29 cellular contexts compared by ENCODE assay signal in genomic region chr9:129232839-129233568, GRCh38. TPM values are rescaled to one million over a fixed set of nuclear protein-coding genes. Genes with fewer than 3 reads are reported as not detected.
A peak's percentile ranks its signal among the peaks of the same experiment; 100 is the strongest.
DNase-seq lines count a peak whose midpoint lies in the region; ATAC-seq, FAIRE-seq and TF ChIP-seq lines count a peak whose summit lies in the region.
"Had no signal": no experiment of that assay in that cellular context is flagged by ENCODE, and none has a peak within 500 bp of the region (broad histone marks: within the 10 kb centered on the region; RNA-seq: fewer than 3 reads in every experiment).

No MANE protein-coding gene starts in this region.

- intact Hi-C loops in activated CD4-positive, alpha-beta T cell treated with anti-CD3 and anti-CD28 coated beads for 36 hours (cut with DNase I, micrococcal nuclease), result no loop called here

- H3K14ac ChIP-seq in H1 (ENCODE audit: insufficient read length), result no peak overlapping the region

- H3K9ac ChIP-seq in H1 (replicated peaks in 1 of 4; ENCODE audit: extremely low read depth in 1 of 4, low read depth in 3 of 4, low read length in 3 of 4), result no peak overlapping the region
- H3K9ac ChIP-seq: neural progenitor cell had no signal

- H3K36me3 Mint-ChIP-seq in activated CD4-positive, alpha-beta T cell treated with anti-CD3 and anti-CD28 coated beads, Interleukin-2, amount 10 ng/mL, durations not matched to agents 7 days and 5 days (ENCODE audit: low read depth), result peaks cover 17% of the 10 kb centered on the region
- H3K36me3 Mint-ChIP-seq in activated CD4-positive, alpha-beta T cell treated with anti-CD3 and anti-CD28 coated beads for 36 hours (ENCODE audit: low read depth), result no peaks in the 10 kb centered on the region
- H3K36me3 Mint-ChIP-seq: neural progenitor cell had no signal

- H4K20me1 ChIP-seq in H1 (replicated peaks in 1 of 2; ENCODE audit: control insufficient read depth in 1 of 2, insufficient read depth in 2 of 2, low read length in 2 of 2) (peaks cover 0 to 3% of the 10 kb centered on the region in 2 experiments), osteoblast (ENCODE audit: insufficient read depth, low read length) (no peaks in the 10 kb centered on the region)

- H3K9me3 ChIP-seq in HEK293 (ENCODE audit: control insufficient read depth, insufficient read depth, low read depth, low read length), result no peaks in the 10 kb centered on the region
- no peaks in the 10 kb centered on the region for H3K9me3 ChIP-seq in H1 (ENCODE audit: insufficient read depth in 2 of 2, low read depth in 1 of 2, low read length in 1 of 2)
- peaks cover 5% of the 10 kb centered on the region for H3K9me3 ChIP-seq in osteoblast (ENCODE audit: low read depth, low read length)
- H3K9me3 ChIP-seq: Peyer's patch, SJCRH30, suprapubic skin had no signal

- H3K79me1 ChIP-seq in H1 (ENCODE audit: low read depth, low read length), result no peaks in the 10 kb centered on the region

- no peak overlapping the region for H3K4ac ChIP-seq in H1 (replicated peaks; ENCODE audit: insufficient read length, low read depth, low read length)

- ATAC-seq in activated CD4-positive, alpha-beta T cell treated with anti-CD3 and anti-CD28 coated beads for 36 hours, result no peak
- ATAC-seq in GM18867 (IDR thresholded peaks at IDR 0.05; ENCODE audit: unreplicated experiment) (no peak), HG03571 (IDR thresholded peaks at IDR 0.05; ENCODE audit: unreplicated experiment) (no peak)
- ATAC-seq: left cardiac atrium had no signal

- WGBS in H1 (ENCODE audit: extremely low coverage in 1 of 2, insufficient coverage in 1 of 2, insufficient read length in 1 of 2, insufficient replicate concordance in 2 of 2, low coverage in 1 of 2, low lambda C conversion rate in 2 of 2, missing lambda C conversion rate in 1 of 2), 2 experiments, result 85% methylated on average over 1 of the region's 1 CpG; no CpG with 5 or more reads in 1 of the 2 experiments

- no peak overlapping the region for H3K27ac ChIP-seq in HEK293 (ENCODE audit: extremely low read depth, low read depth, low read length)
- no peak overlapping the region for H3K27ac ChIP-seq in H1 (ENCODE audit: low read depth, low read length)
- no peak overlapping the region for H3K27ac ChIP-seq in osteoblast (ENCODE audit: low read depth, low read length)
- H3K27ac ChIP-seq: epithelial cell of prostate, neural progenitor cell, Peyer's patch, SJCRH30, suprapubic skin had no signal

- no peak overlapping the region for H3K23ac ChIP-seq in H1 (ENCODE audit: insufficient read length)

- FAIRE-seq in H1 (lab: Jason Lieb, UNC), result no peak
- FAIRE-seq: colon, frontal cortex, G401.6, GM19239 had no signal

- POLR2A ChIA-PET in activated CD4-positive, alpha-beta T cell treated with anti-CD3 and anti-CD28 coated beads, Interleukin-2, amount 10 ng/mL, durations not matched to agents 7 days and 5 days (lab: Charles Lee), result no interaction called here
- POLR2A ChIA-PET in activated CD4-positive, alpha-beta T cell treated with anti-CD3 and anti-CD28 coated beads for 36 hours (lab: Charles Lee), result no interaction called here
- POLR2A ChIA-PET in HEK293 (lab: Yijun Ruan, JAX), result no interaction called here
- POLR2A ChIA-PET in H1 (lab: Charles Lee; ENCODE audit: partially characterized antibody), result no interaction called here

- H2BK12ac ChIP-seq in H1 (ENCODE audit: low read depth, low read length), result no peak overlapping the region

- H3K27me3 ChIP-seq in H1 (replicated peaks in 1 of 4; ENCODE audit: control insufficient read depth in 3 of 4, extremely low read depth in 1 of 4, insufficient read depth in 3 of 4, low read length in 3 of 4) (no peaks in the 10 kb centered on the region), osteoblast (ENCODE audit: insufficient read depth, low read length) (no peaks in the 10 kb centered on the region)
- H3K27me3 ChIP-seq: neural progenitor cell, Peyer's patch, SJCRH30, suprapubic skin had no signal

- no peak for TF ChIP-seq POLR2A in H1 (IDR thresholded peaks at IDR 0.05; ENCODE audit: control extremely low read depth in 1 of 2, low read depth in 2 of 2, low read length in 2 of 2)

- no peak overlapping the region for H3K4me3 Mint-ChIP-seq in activated CD4-positive, alpha-beta T cell treated with anti-CD3 and anti-CD28 coated beads, Interleukin-2, amount 10 ng/mL, durations not matched to agents 7 days and 5 days
- H3K4me3 Mint-ChIP-seq in activated CD4-positive, alpha-beta T cell treated with anti-CD3 and anti-CD28 coated beads for 36 hours, result no peak overlapping the region
- H3K4me3 Mint-ChIP-seq: neural progenitor cell had no signal

- H3K27ac Mint-ChIP-seq in activated CD4-positive, alpha-beta T cell treated with anti-CD3 and anti-CD28 coated beads, Interleukin-2, amount 10 ng/mL, durations not matched to agents 7 days and 5 days, result peak overlapping the region; percentile 43
- H3K27ac Mint-ChIP-seq in activated CD4-positive, alpha-beta T cell treated with anti-CD3 and anti-CD28 coated beads for 36 hours, result no peak overlapping the region
- H3K27ac Mint-ChIP-seq: progenitor cell of endocrine pancreas had no signal

- H3K56ac ChIP-seq in H1 (replicated peaks; ENCODE audit: insufficient read length, low read depth, low read length), result peak overlapping the region; percentile 40

- no peak overlapping the region for H2AK5ac ChIP-seq in H1 (ENCODE audit: low read depth, low read length)

- no peak overlapping the region for H2BK5ac ChIP-seq in H1 (ENCODE audit: low read depth, low read length)

- H3K4me3 ChIP-seq in HEK293 (ENCODE audit: low read depth, low read length) (no peak overlapping the region), H1 (ENCODE audit: extremely low read depth in 1 of 4, insufficient read depth in 2 of 4, low read depth in 3 of 4, low read length in 4 of 4) (no peak overlapping the region), osteoblast (ENCODE audit: insufficient read depth, low read length) (no peak overlapping the region)
- H3K4me3 ChIP-seq: neural progenitor cell, Peyer's patch, SJCRH30, suprapubic skin had no signal

- H3K36me3 ChIP-seq in HEK293 (ENCODE audit: control insufficient read depth in 2 of 2, insufficient read depth in 1 of 2, low read length in 2 of 2), result no peaks in the 10 kb centered on the region
- H3K36me3 ChIP-seq in H1 (ENCODE audit: control insufficient read depth in 2 of 4, insufficient read depth in 4 of 4, low read length in 3 of 4), result no peaks in the 10 kb centered on the region
- no peaks in the 10 kb centered on the region for H3K36me3 ChIP-seq in osteoblast (ENCODE audit: insufficient read depth, low read length)
- H3K36me3 ChIP-seq: neural progenitor cell, Peyer's patch, SJCRH30, suprapubic skin had no signal

- no peak overlapping the region for H4K91ac ChIP-seq in H1 (replicated peaks; ENCODE audit: insufficient read length, low read length)

- H2BK15ac ChIP-seq in H1 (ENCODE audit: low read length), result no peak overlapping the region

- H3K27me3 Mint-ChIP-seq in activated CD4-positive, alpha-beta T cell treated with anti-CD3 and anti-CD28 coated beads, Interleukin-2, amount 10 ng/mL, durations not matched to agents 7 days and 5 days, result no peaks in the 10 kb centered on the region
- no peaks in the 10 kb centered on the region for H3K27me3 Mint-ChIP-seq in activated CD4-positive, alpha-beta T cell treated with anti-CD3 and anti-CD28 coated beads for 36 hours

- CTCF ChIA-PET in activated CD4-positive, alpha-beta T cell treated with anti-CD3 and anti-CD28 coated beads, Interleukin-2, amount 10 ng/mL, durations not matched to agents 7 days and 5 days (lab: Charles Lee), result interaction anchor here (0.7 to 1.6 kb wide), 5 partner anchors 10 to 101 kb away, joined by 3 to 5 read pairs (median 4); no protein-coding TSS in a partner anchor
- CTCF ChIA-PET in activated CD4-positive, alpha-beta T cell treated with anti-CD3 and anti-CD28 coated beads for 36 hours (lab: Charles Lee), result interaction anchor here (0.6 kb wide), 1 partner anchor 588 kb away, joined by 3 read pairs; no protein-coding TSS in a partner anchor
- CTCF ChIA-PET in HEK293 (lab: Yijun Ruan, JAX), result interaction anchor here (0.7 kb wide), 1 partner anchor 378 kb away, joined by 3 read pairs; no protein-coding TSS in a partner anchor
- CTCF ChIA-PET in H1 (lab: Charles Lee; ENCODE audit: partially characterized antibody), result no interaction called here

- H3K23me2 ChIP-seq in H1 (ENCODE audit: low read depth, low read length), result peaks cover 9% of the 10 kb centered on the region; the same call in 1 of the 2 replicates

- TF ChIP-seq EP300 in H1 (IDR thresholded peaks at IDR 0.05; ENCODE audit: borderline replicate concordance in 1 of 2, low read depth in 2 of 2, low read length in 2 of 2), result no peak

- H2BK20ac ChIP-seq in H1 (ENCODE audit: low read length), result no peak overlapping the region

- no peak overlapping the region for H4K8ac ChIP-seq in H1 (ENCODE audit: extremely low read depth, insufficient read depth, low read length)

- H4K5ac ChIP-seq in H1 (ENCODE audit: insufficient read length, low read depth, low read length), result no peak overlapping the region

- H2AFZ ChIP-seq in H1 (ENCODE audit: low read length) (no peak overlapping the region), osteoblast (ENCODE audit: low read length) (no peak overlapping the region)
- H2AFZ ChIP-seq: neural progenitor cell had no signal

- H3K18ac ChIP-seq in H1 (ENCODE audit: extremely low read depth, low read length), result no peak overlapping the region

- no peak for TF ChIP-seq CTCF in HEK293 (tag by site-specific recombination; IDR thresholded peaks at IDR 0.05)
- TF ChIP-seq CTCF in H1 (IDR thresholded peaks at IDR 0.05; ENCODE audit: control extremely low read depth in 1 of 3, insufficient read depth in 1 of 3, low read depth in 1 of 3, low read length in 3 of 3), result no peak
- no peak for TF ChIP-seq CTCF in osteoblast (IDR thresholded peaks at IDR 0.05; ENCODE audit: extremely low read depth, low read depth, low read length)

- H3K4me2 ChIP-seq in H1 (ENCODE audit: insufficient read depth in 1 of 2, low read depth in 2 of 2, low read length in 2 of 2), result no peak overlapping the region
- no peak overlapping the region for H3K4me2 ChIP-seq in osteoblast (ENCODE audit: insufficient read depth, low read length)
- H3K4me2 ChIP-seq: neural progenitor cell had no signal

- peaks cover 16% of the 10 kb centered on the region for H3K9me3 Mint-ChIP-seq in activated CD4-positive, alpha-beta T cell treated with anti-CD3 and anti-CD28 coated beads, Interleukin-2, amount 10 ng/mL, durations not matched to agents 7 days and 5 days
- peaks cover 11% of the 10 kb centered on the region for H3K9me3 Mint-ChIP-seq in activated CD4-positive, alpha-beta T cell treated with anti-CD3 and anti-CD28 coated beads for 36 hours (ENCODE audit: low read depth)

- H2BK120ac ChIP-seq in H1 (replicated peaks; ENCODE audit: low read depth, low read length), result no peak overlapping the region

- TF ChIP-seq RAD21 in H1 (IDR thresholded peaks at IDR 0.05 in 1 of 2, conservative IDR thresholded peaks at IDR 0.05 in 1 of 2; ENCODE audit: low read depth in 2 of 2, low read length in 2 of 2), result no peak

- DNase-seq in activated CD4-positive, alpha-beta T cell treated with anti-CD3 and anti-CD28 coated beads, Interleukin-2, amount 10 ng/mL, durations not matched to agents 7 days and 5 days, result no peak
- DNase-seq in activated CD4-positive, alpha-beta T cell treated with anti-CD3 and anti-CD28 coated beads for 36 hours, result no peak
- no peak for DNase-seq in H1 (ENCODE audit: low read depth in 1 of 2, low spot score in 2 of 2)
- peak; percentile 86 for DNase-seq in osteoblast (ENCODE audit: insufficient read length, low spot score, missing footprints)
- DNase-seq in stimulated activated CD4-positive, alpha-beta T cell treated with anti-CD3 and anti-CD28 coated beads, Interleukin-4, amount 100 ng/mL, for 1 hour, result no peak
- DNase-seq: activated CD4-positive, CD25-positive, alpha-beta regulatory T cell treated with anti-CD3 and anti-CD28 coated beads, Interleukin-2, amount 50 U/mL, for 72 hours; activated T-cell treated with anti-CD3 and anti-CD28 coated beads for 4 hours; effector CD4-positive, alpha-beta T cell; H7; KG1; NCI-H1417; NCI-H2029 treated with DMSO at 0.1 percent for 48 hours; NCI-H69; Peyer's patch; SJCRH30; stimulated activated CD4-positive, alpha-beta T cell treated with anti-CD3 and anti-CD28 coated beads, Interleukin-15, amount 100 ng/mL, for 24 hours; stimulated activated naive CD4-positive, alpha-beta T cell had no signal

- peaks cover 47% of the 10 kb centered on the region for H3K4me1 Mint-ChIP-seq in activated CD4-positive, alpha-beta T cell treated with anti-CD3 and anti-CD28 coated beads, Interleukin-2, amount 10 ng/mL, durations not matched to agents 7 days and 5 days
- peaks cover 39% of the 10 kb centered on the region for H3K4me1 Mint-ChIP-seq in activated CD4-positive, alpha-beta T cell treated with anti-CD3 and anti-CD28 coated beads for 36 hours

- H3K4me1 ChIP-seq in HEK293 (ENCODE audit: control insufficient read depth, insufficient read depth, low read length) (no peaks in the 10 kb centered on the region), H1 (replicated peaks in 1 of 4; ENCODE audit: control insufficient read depth in 3 of 4, insufficient read depth in 4 of 4, low read length in 3 of 4) (peaks cover 0 to 13% (median 4%) of the 10 kb centered on the region in 4 experiments; a peak in 5 of 7 replicates), osteoblast (ENCODE audit: insufficient read depth, low read length) (peaks cover 26% of the 10 kb centered on the region)
- H3K4me1 ChIP-seq: Peyer's patch, SJCRH30 had no signal

- H3K79me2 ChIP-seq in H1 (ENCODE audit: control insufficient read depth in 1 of 2, insufficient read depth in 2 of 2, low read length in 2 of 2) (no peaks in the 10 kb centered on the region), osteoblast (ENCODE audit: insufficient read depth, low read length) (no peaks in the 10 kb centered on the region)

RNA-seq across cellular contexts. Expression of gene IER5L, which starts 54.9 kb away (rescaled TPM):
- total RNA-seq in activated CD4-positive, alpha-beta T cell treated with anti-CD3 and anti-CD28 coated beads, Interleukin-2, amount 10 ng/mL, durations not matched to agents 7 days and 5 days, result 1 to 10 TPM; 1.8 to 2.3 TPM
- total RNA-seq in activated CD4-positive, alpha-beta T cell treated with anti-CD3 and anti-CD28 coated beads for 36 hours, result 1 to 10 TPM; 2.6 to 2.8 TPM
- 1.0 and 1.2 TPM in 2 replicates for total RNA-seq in H1 (2021; fragmentation: NEBNext Ultra II Directional; extraction: Animal tissue kit (Norgen Biotek cat#: 25700))
- 0.65 and 0.96 TPM in 2 replicates for polyA plus RNA-seq in H1 (2011; rRNA removed)
- polyA plus RNA-seq in H1 (2011; cell fraction: cytosol; rRNA removed), result 0.62 TPM
- 1.7 TPM for polyA plus RNA-seq in H1 (2011; cell fraction: nucleus; rRNA removed)
- 0.25 to 0.47 TPM (median 0.34 TPM) in 4 replicates for polyA plus RNA-seq in H1 (2012, experiment 1 of 2)
- polyA plus RNA-seq in H1 (2012, experiment 2 of 2), result 0.16 TPM
- polyA plus RNA-seq in H1 (2013, experiment 1 of 2), result 0.36 TPM
- 0.48 TPM for polyA plus RNA-seq in H1 (2013, experiment 2 of 2)
- polyA minus RNA-seq in H1 (2011; rRNA and poly(A)+ RNA removed), result 0.22 and 0.27 TPM in 2 replicates
- 0.66 TPM for polyA minus RNA-seq in H1 (2011; cell fraction: cytosol; rRNA and poly(A)+ RNA removed)
- polyA minus RNA-seq in H1 (2011; cell fraction: nucleus; rRNA and poly(A)+ RNA removed), result 6.8 TPM
- 86.1 and 104 TPM in 2 replicates for total RNA-seq in osteoblast

Comparison
In these comparisons a context has a peak if more than half of its experiments do, and no peak if none do; other contexts are left out.
1. RNA of gene IER5L, which starts 54.9 kb away (total RNA-seq): 86.1 to 104 TPM in osteoblast; 2.6 to 2.8 TPM in activated CD4-positive, alpha-beta T cell treated with anti-CD3 and anti-CD28 coated beads for 36 hours, 1.8 to 2.3 TPM in activated CD4-positive, alpha-beta T cell treated with anti-CD3 and anti-CD28 coated beads, Interleukin-2, amount 10 ng/mL, durations not matched to agents 7 days and 5 days and 1.0 to 1.2 TPM in H1; every median in the first group is over 10 times any median in the second.